ENCODE assay signal across 18 cellular contexts in the genomic region with DNA sequence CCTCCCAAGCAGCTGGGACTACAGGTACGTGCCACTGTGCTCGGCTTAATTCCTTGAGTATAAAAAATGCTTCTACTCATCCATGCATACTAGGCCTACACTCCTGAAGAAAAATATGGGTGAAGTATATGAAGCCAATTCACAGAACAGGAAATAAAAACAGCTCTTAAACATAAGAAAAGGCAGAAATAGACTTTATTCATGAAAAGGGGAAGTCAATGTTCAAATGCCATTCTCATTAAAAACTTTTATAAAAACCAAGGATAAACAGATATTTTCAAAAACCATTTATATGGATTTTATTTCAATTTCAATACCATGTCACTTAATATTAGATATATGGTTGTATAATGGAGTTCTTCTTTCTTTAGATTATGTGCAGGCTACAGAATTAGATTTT.
"Had no signal": no experiment of that assay in that cellular context is flagged by ENCODE, and none has a peak within 500 bp of the region (broad histone marks: within the 10 kb centered on the region; RNA-seq: fewer than 3 reads in every experiment).

No MANE protein-coding gene starts in this region.

- H3K9me3 Mint-ChIP-seq: activated CD4-positive, alpha-beta memory T cell treated with anti-CD3 and anti-CD28 coated beads, Interleukin-2, amount 10 ng/mL, durations not matched to agents 7 days and 5 days; T-helper 2 cell treated with Interferon-gamma antibody and Interleukin-4, amounts not matched to agents 5 μg/mL and 100 μg/mL, for 36 hours had no signal

- H3K27me3 Mint-ChIP-seq: activated CD4-positive, alpha-beta memory T cell treated with anti-CD3 and anti-CD28 coated beads, Interleukin-2, amount 10 ng/mL, durations not matched to agents 7 days and 5 days; activated CD8-positive, alpha-beta memory T cell treated with anti-CD3 and anti-CD28 coated beads, Interleukin-2, amount 10 ng/mL, durations not matched to agents 7 days and 5 days had no signal

- H3K27ac Mint-ChIP-seq: activated CD4-positive, alpha-beta memory T cell treated with anti-CD3 and anti-CD28 coated beads, Interleukin-2, amount 10 ng/mL, durations not matched to agents 7 days and 5 days; activated CD8-positive, alpha-beta memory T cell treated with anti-CD3 and anti-CD28 coated beads, Interleukin-2, amount 10 ng/mL, durations not matched to agents 7 days and 5 days; activated naive CD4-positive, alpha-beta T cell treated with anti-CD3 and anti-CD28 coated beads, Interleukin-2, amount 50 U/mL, for 72 hours; mesothelial cell of epicardium; T-helper 2 cell treated with Interferon-gamma antibody and Interleukin-4, amounts not matched to agents 5 μg/mL and 100 μg/mL, for 36 hours had no signal

- H3K4me1 ChIP-seq: adrenal gland, gastrocnemius medialis, thyroid gland had no signal

- H3K27me3 ChIP-seq: adrenal gland, gastrocnemius medialis, thyroid gland had no signal

- ATAC-seq: activated CD8-positive, alpha-beta memory T cell treated with anti-CD3 and anti-CD28 coated beads, Interleukin-2, amount 10 ng/mL, durations not matched to agents 7 days and 5 days; activated naive CD4-positive, alpha-beta T cell treated with anti-CD3 and anti-CD28 coated beads, Interleukin-2, amount 50 U/mL, for 72 hours; gastrocnemius medialis; left lobe of liver had no signal

- H3K4me3 ChIP-seq: adrenal gland, gastrocnemius medialis, lung, thyroid gland had no signal

- H3K4me3 Mint-ChIP-seq: activated CD4-positive, alpha-beta memory T cell treated with anti-CD3 and anti-CD28 coated beads, Interleukin-2, amount 10 ng/mL, durations not matched to agents 7 days and 5 days; activated CD8-positive, alpha-beta memory T cell treated with anti-CD3 and anti-CD28 coated beads, Interleukin-2, amount 10 ng/mL, durations not matched to agents 7 days and 5 days; mesothelial cell of epicardium; T-helper 2 cell treated with Interferon-gamma antibody and Interleukin-4, amounts not matched to agents 5 μg/mL and 100 μg/mL, for 36 hours had no signal

- DNase-seq: activated CD4-positive, alpha-beta memory T cell treated with anti-CD3 and anti-CD28 coated beads, Interleukin-2, amount 10 ng/mL, durations not matched to agents 7 days and 5 days; activated CD4-positive, alpha-beta T cell treated with anti-CD3 and anti-CD28 coated beads for 48 hours; activated CD4-positive, CD25-positive, alpha-beta regulatory T cell; activated CD8-positive, alpha-beta memory T cell treated with anti-CD3 and anti-CD28 coated beads, Interleukin-2, amount 10 ng/mL, durations not matched to agents 7 days and 5 days; adrenal gland; cerebellar nuclear complex; cortex of kidney; gastrocnemius medialis; head of caudate nucleus; kidney; retina; stimulated activated naive CD4-positive, alpha-beta T cell treated with Interleukin-2 at 50 U/mL for 16 hours; thyroid gland had no signal

- H3K27ac ChIP-seq: adrenal gland, gastrocnemius medialis, thyroid gland had no signal

- H3K9me3 ChIP-seq: adrenal gland, gastrocnemius medialis, thyroid gland had no signal

- H3K4me1 Mint-ChIP-seq: mesothelial cell of epicardium had no signal
